ENCODE assay signal across 27 cellular contexts in the genomic region with DNA sequence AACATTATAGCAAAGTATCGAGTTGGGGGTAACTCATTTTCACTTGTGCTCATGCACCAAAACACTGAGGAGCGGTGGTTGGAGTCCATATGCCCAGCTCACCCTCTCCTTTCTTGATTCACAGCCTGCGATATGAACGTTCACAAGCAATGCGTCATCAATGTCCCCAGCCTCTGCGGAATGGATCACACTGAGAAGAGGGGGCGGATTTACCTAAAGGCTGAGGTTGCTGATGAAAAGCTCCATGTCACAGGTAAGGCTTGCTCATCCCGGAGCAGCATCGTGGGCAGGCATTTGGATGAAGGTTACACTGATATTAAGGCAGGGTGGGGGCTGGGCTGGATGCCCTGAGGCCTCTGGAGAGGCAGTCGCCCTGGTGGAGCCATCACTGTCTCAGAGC.
"Had no signal": no experiment of that assay in that cellular context is flagged by ENCODE, and none has a peak within 500 bp of the region (broad histone marks: within the 10 kb centered on the region; RNA-seq: fewer than 3 reads in every experiment).

No MANE protein-coding gene starts in this region.

- H3K4me1 Mint-ChIP-seq: activated B cell treated with CpG ODN at 0.5 μM for 24 hours had no signal

- H3K27ac ChIP-seq: adrenal gland, body of pancreas, colonic mucosa, epithelial cell of prostate, esophagus squamous epithelium, WERI-Rb-1 had no signal

- H3K36me3 ChIP-seq: colonic mucosa, WERI-Rb-1 had no signal

- H3K4me1 ChIP-seq: adrenal gland, body of pancreas, colonic mucosa had no signal

- H3K27me3 ChIP-seq: adrenal gland, body of pancreas, colonic mucosa, esophagus squamous epithelium, gastroesophageal sphincter had no signal

- H3K27me3 Mint-ChIP-seq: activated B cell treated with CpG ODN at 0.5 μM for 24 hours; activated CD8-positive, alpha-beta T cell treated with anti-CD3 and anti-CD28 coated beads for 36 hours; activated naive CD4-positive, alpha-beta T cell treated with anti-CD3 and anti-CD28 coated beads, Interleukin-2, amount 10 ng/mL, durations not matched to agents 7 days and 5 days; T-helper 17 cell had no signal

- DNase-seq: activated B cell treated with CpG ODN at 0.5 μM for 24 hours; activated CD4-positive, alpha-beta T cell treated with anti-CD3 and anti-CD28 coated beads for 48 hours; activated CD4-positive, alpha-beta T cell treated with anti-CD3 and anti-CD28 coated beads, Interleukin-2, amount 50 U/mL, for 1 hour; activated CD4-positive, alpha-beta T cell treated with anti-CD3 and anti-CD28 coated beads, Interleukin-2, amount 50 U/mL, for 48 hours; activated CD8-positive, alpha-beta memory T cell treated with anti-CD3 and anti-CD28 coated beads for 24 hours; activated CD8-positive, alpha-beta T cell treated with anti-CD3 and anti-CD28 coated beads for 36 hours; activated gamma-delta T cell; activated naive CD4-positive, alpha-beta T cell; activated naive CD4-positive, alpha-beta T cell treated with anti-CD3 and anti-CD28 coated beads, Interleukin-2, amount 10 ng/mL, durations not matched to agents 7 days and 5 days; activated T-cell treated with anti-CD3 and anti-CD28 coated beads, Interleukin-2, amount 50 U/mL, for 1 hour; activated T-cell treated with anti-CD3 and anti-CD28 coated beads, Interleukin-2, amount 50 U/mL, for 48 hours; adrenal gland; aorta; body of pancreas; colonic mucosa; effector CD8-positive, alpha-beta T cell; esophagus squamous epithelium; foreskin melanocyte; T-helper 1 cell; T-helper 17 cell; T1000; WERI-Rb-1 had no signal

- H3K4me3 Mint-ChIP-seq: activated B cell treated with CpG ODN at 0.5 μM for 24 hours; activated CD8-positive, alpha-beta T cell treated with anti-CD3 and anti-CD28 coated beads for 36 hours; activated naive CD4-positive, alpha-beta T cell treated with anti-CD3 and anti-CD28 coated beads, Interleukin-2, amount 10 ng/mL, durations not matched to agents 7 days and 5 days; T-helper 17 cell; T-helper 2 cell treated with Interferon-gamma antibody and Interleukin-4, amounts not matched to agents 5 μg/mL and 100 μg/mL, for 36 hours had no signal

- H3K9me3 Mint-ChIP-seq: activated B cell treated with CpG ODN at 0.5 μM for 24 hours; activated CD8-positive, alpha-beta T cell treated with anti-CD3 and anti-CD28 coated beads for 36 hours; activated naive CD4-positive, alpha-beta T cell treated with anti-CD3 and anti-CD28 coated beads, Interleukin-2, amount 50 U/mL, for 72 hours; T-helper 2 cell treated with Interferon-gamma antibody and Interleukin-4, amounts not matched to agents 5 μg/mL and 100 μg/mL, for 36 hours had no signal

- H3K4me3 ChIP-seq: adrenal gland, body of pancreas, colonic mucosa, esophagus squamous epithelium, gastroesophageal sphincter had no signal

- ATAC-seq: activated CD4-positive, CD25-positive, alpha-beta regulatory T cell treated with anti-CD3 and anti-CD28 coated beads, Interleukin-2, amount 50 U/mL, for 24 hours; activated CD8-positive, alpha-beta T cell treated with anti-CD3 and anti-CD28 coated beads for 36 hours; activated naive CD4-positive, alpha-beta T cell treated with anti-CD3 and anti-CD28 coated beads, Interleukin-2, amount 50 U/mL, for 72 hours; body of pancreas; gastroesophageal sphincter; T-helper 17 cell had no signal

- H3K27ac Mint-ChIP-seq: activated B cell treated with CpG ODN at 0.5 μM for 24 hours; activated CD8-positive, alpha-beta T cell treated with anti-CD3 and anti-CD28 coated beads for 36 hours; activated naive CD4-positive, alpha-beta T cell treated with anti-CD3 and anti-CD28 coated beads, Interleukin-2, amount 10 ng/mL, durations not matched to agents 7 days and 5 days; T-helper 17 cell; T-helper 2 cell treated with Interferon-gamma antibody and Interleukin-4, amounts not matched to agents 5 μg/mL and 100 μg/mL, for 36 hours had no signal

- H3K9me3 ChIP-seq: adrenal gland, body of pancreas, colonic mucosa, esophagus squamous epithelium, gastroesophageal sphincter had no signal
